ENCODE assay signal across 13 cellular contexts in genomic region chr15:28093761-28094535, GRCh38. TPM values are rescaled to one million over a fixed set of nuclear protein-coding genes. Genes with fewer than 3 reads are reported as not detected.
A peak's percentile ranks its signal among the peaks of the same experiment; 100 is the strongest.
DNase-seq lines count a peak whose midpoint lies in the region; ATAC-seq and TF ChIP-seq lines count a peak whose summit lies in the region.
"Had no signal": no experiment of that assay in that cellular context is flagged by ENCODE, and none has a peak within 500 bp of the region (broad histone marks: within the 10 kb centered on the region; RNA-seq: fewer than 3 reads in every experiment).

No MANE protein-coding gene starts in this region.

- no peaks in the 10 kb centered on the region for H3K36me3 Mint-ChIP-seq in CD4-positive, CD25-positive, alpha-beta regulatory T cell
- H3K36me3 Mint-ChIP-seq in H9 (ENCODE audit: insufficient read depth in 1 of 3, low read depth in 3 of 3) (peaks cover 0 to 3% (median 0%) of the 10 kb centered on the region in 3 experiments; a peak in 3 of 7 replicates), endodermal cell (ENCODE audit: low read depth) (no peaks in the 10 kb centered on the region), neural crest cell (ENCODE audit: low read depth) (peaks cover 2% of the 10 kb centered on the region)

- no peaks in the 10 kb centered on the region for H4K20me1 ChIP-seq in H9 (ENCODE audit: control insufficient read depth, insufficient read depth, insufficient read length)

- no peak overlapping the region for H2AFZ ChIP-seq in H9 (ENCODE audit: low read length)

- DNase-seq in CD4-positive, CD25-positive, alpha-beta regulatory T cell = no peak
- DNase-seq in H9 (peak; percentile 36), endodermal cell (peak; percentile 60), neural crest cell (ENCODE audit: low read depth, low spot score) (no peak), HuH-7 (ENCODE audit: low spot score) (no peak), SIG-M5 treated with dmso at 0.1 percent for 504 hours (lab: John Stamatoyannopoulos, UW; ENCODE audit: unreplicated experiment) (no peak), NCI-H1436 (lab: John Stamatoyannopoulos, UW) (no peak)
- no peak for DNase-seq in activated effector memory CD4-positive, alpha-beta T cell treated with Interleukin-2 at 50 U/mL for 16 hours
- DNase-seq: KBM-7, NCI-H2029 treated with DMSO at 0.1 percent for 48 hours, SHP77 treated with DMSO at 0.1 percent for 48 hours had no signal

- peaks cover 43% of the 10 kb centered on the region for H3K4me1 ChIP-seq in CD4-positive, CD25-positive, alpha-beta regulatory T cell (ENCODE audit: control insufficient read depth, insufficient read depth, low read length, poor library complexity, severe bottlenecking)
- H3K4me1 ChIP-seq in H9 (ENCODE audit: insufficient read depth, low read length) (no peaks in the 10 kb centered on the region), endodermal cell (ENCODE audit: control insufficient read depth, insufficient read depth, low read length) (no peaks in the 10 kb centered on the region)

- H4K5ac ChIP-seq in H9 (ENCODE audit: insufficient read length, low read depth, low read length) = no peak overlapping the region

- H3K27ac ChIP-seq in CD4-positive, CD25-positive, alpha-beta regulatory T cell (ENCODE audit: insufficient read depth, low read length, poor library complexity, severe bottlenecking) = no peak overlapping the region
- H3K27ac ChIP-seq in H9 (ENCODE audit: insufficient read length, low read depth, low read length) (no peak overlapping the region), endodermal cell (ENCODE audit: low read depth, low read length) (no peak overlapping the region)

- no peaks in the 10 kb centered on the region for H3K36me3 ChIP-seq in CD4-positive, CD25-positive, alpha-beta regulatory T cell (ENCODE audit: control insufficient read depth, insufficient read depth, low read length)
- H3K36me3 ChIP-seq in endodermal cell (ENCODE audit: control insufficient read depth, insufficient read depth, low read length) = no peaks in the 10 kb centered on the region

- H4K8ac ChIP-seq in H9 (replicated peaks; ENCODE audit: insufficient read length, low read depth, low read length) = no peak overlapping the region

- H3K9ac ChIP-seq in H9 (ENCODE audit: extremely low read depth, insufficient read length, low read length) (no peak overlapping the region), endodermal cell (ENCODE audit: extremely low read depth, low read length, poor library complexity, severe bottlenecking) (no peak overlapping the region)

- no peak overlapping the region for H3K4ac ChIP-seq in H9 (ENCODE audit: low read depth, low read length)

- H3K14ac ChIP-seq in H9 (ENCODE audit: insufficient read depth, low read length) = no peak overlapping the region

- peaks cover 24 to 25% of the 10 kb centered on the region in 2 experiments for H3K9me3 ChIP-seq in CD4-positive, CD25-positive, alpha-beta regulatory T cell (ENCODE audit: control insufficient read depth in 2 of 2, low read length in 2 of 2)
- H3K9me3 ChIP-seq in H9 (ENCODE audit: control insufficient read depth, low read depth, low read length) (no peaks in the 10 kb centered on the region), endodermal cell (ENCODE audit: control insufficient read depth, low read length) (peaks cover 21% of the 10 kb centered on the region)

- peaks cover 2 to 28% (median 6%) of the 10 kb centered on the region in 7 donors for H3K9me3 Mint-ChIP-seq in CD4-positive, CD25-positive, alpha-beta regulatory T cell
- peaks cover 22 to 29% of the 10 kb centered on the region in 2 experiments for H3K9me3 Mint-ChIP-seq in H9
- H3K9me3 Mint-ChIP-seq in endodermal cell = peaks cover 23% of the 10 kb centered on the region
- peaks cover 5% of the 10 kb centered on the region for H3K9me3 Mint-ChIP-seq in neural crest cell

- no peak overlapping the region for H2BK20ac ChIP-seq in H9 (ENCODE audit: low read depth, low read length, poor library complexity, severe bottlenecking)

- no peak overlapping the region for H3K56ac ChIP-seq in H9 (ENCODE audit: insufficient read length, low read depth, low read length)

- H2BK5ac ChIP-seq in H9 (ENCODE audit: insufficient read length, low read length) = no peak overlapping the region

- no peak overlapping the region for H2BK120ac ChIP-seq in H9 (ENCODE audit: low read depth, low read length, poor library complexity, severe bottlenecking)

- peaks cover 82% of the 10 kb centered on the region for H3K27me3 Mint-ChIP-seq in CD4-positive, CD25-positive, alpha-beta regulatory T cell
- H3K27me3 Mint-ChIP-seq in H9 (ENCODE audit: low read depth) = peaks cover 88% of the 10 kb centered on the region
- H3K27me3 Mint-ChIP-seq in endodermal cell (ENCODE audit: insufficient read depth) = peaks cover 90% of the 10 kb centered on the region
- peaks cover 92% of the 10 kb centered on the region for H3K27me3 Mint-ChIP-seq in neural crest cell (ENCODE audit: low read depth)

- no peak overlapping the region for H3T11ph ChIP-seq in H9 (ENCODE audit: low read length)

- H3K79me1 ChIP-seq in H9 (ENCODE audit: insufficient read depth, low read depth, low read length, poor library complexity, severe bottlenecking) = no peaks in the 10 kb centered on the region

- H3K27ac Mint-ChIP-seq in CD4-positive, CD25-positive, alpha-beta regulatory T cell = no peak overlapping the region
- H3K27ac Mint-ChIP-seq in H9 (no peak overlapping the region), endodermal cell (no peak overlapping the region), neural crest cell (ENCODE audit: unreplicated experiment) (no peak overlapping the region)
- H3K27ac Mint-ChIP-seq: CD14-positive monocyte had no signal

- ATAC-seq in CD4-positive, CD25-positive, alpha-beta regulatory T cell (ENCODE audit: low read depth in 2 of 2) = no peak

- H3K27me3 ChIP-seq in CD4-positive, CD25-positive, alpha-beta regulatory T cell (ENCODE audit: control insufficient read depth, insufficient read depth, low read length) = peaks cover 37% of the 10 kb centered on the region
- H3K27me3 ChIP-seq in H9 (ENCODE audit: insufficient read depth, low read length) (peaks cover 46% of the 10 kb centered on the region), endodermal cell (ENCODE audit: control insufficient read depth, insufficient read depth, low read length, poor library complexity, severe bottlenecking) (peaks cover 71% of the 10 kb centered on the region)

- WGBS in H9 (ENCODE audit: extremely low coverage, insufficient read length, low lambda C conversion rate) = no CpG with 5 or more reads among the region's 19 CpGs
- 65 to 72% methylated on average over 6 to 15 of the region's 19 CpGs for WGBS in endodermal cell (ENCODE audit: insufficient coverage in 1 of 2, insufficient read length in 1 of 2), 2 experiments

- H2BK12ac ChIP-seq in H9 (ENCODE audit: insufficient read length, low read depth, low read length) = no peak overlapping the region

- peak overlapping the region; percentile 58 for H3K4me2 ChIP-seq in H9 (ENCODE audit: insufficient read depth, insufficient read length, low read length)

- no peak overlapping the region for H3K23ac ChIP-seq in H9 (ENCODE audit: insufficient read length, low read depth, low read length)

- no peak overlapping the region for H3K4me3 ChIP-seq in CD4-positive, CD25-positive, alpha-beta regulatory T cell (ENCODE audit: low read depth, low read length)
- no peak overlapping the region for H3K4me3 ChIP-seq in endodermal cell (ENCODE audit: low read length)

- peaks cover 4 to 36% (median 18%) of the 10 kb centered on the region in 4 donors for H3K4me1 Mint-ChIP-seq in CD4-positive, CD25-positive, alpha-beta regulatory T cell
- H3K4me1 Mint-ChIP-seq in H9 (peaks cover 19 to 20% of the 10 kb centered on the region in 2 experiments), endodermal cell (peaks cover 6% of the 10 kb centered on the region), neural crest cell (peaks cover 21% of the 10 kb centered on the region)

- H3K4me3 Mint-ChIP-seq in CD4-positive, CD25-positive, alpha-beta regulatory T cell = peak overlapping the region; percentile 22 to 54 (median 36)
- H3K4me3 Mint-ChIP-seq in H9 (peak overlapping the region; percentile 13 to 39; a peak in 3 of 5 replicates), endodermal cell (peak overlapping the region; percentile 57), neural crest cell (peak overlapping the region; percentile 37)

- H3K18ac ChIP-seq in H9 (ENCODE audit: insufficient read length, low read depth, low read length) = no peak overlapping the region

- peaks cover 12% of the 10 kb centered on the region for H3K23me2 ChIP-seq in H9 (ENCODE audit: insufficient read length, low read depth, low read length, poor library complexity, severe bottlenecking)

- H2AK5ac ChIP-seq in H9 (ENCODE audit: insufficient read length, low read length) = no peak overlapping the region

- TF ChIP-seq CTCF in H9 (conservative IDR thresholded peaks at IDR 0.05) (no peak), endodermal cell (conservative IDR thresholded peaks at IDR 0.05) (no peak), neural crest cell (conservative IDR thresholded peaks at IDR 0.05) (no peak)

- H2BK15ac ChIP-seq in H9 (ENCODE audit: low read depth, low read length) = no peak overlapping the region

- H4K91ac ChIP-seq in H9 (ENCODE audit: insufficient read length, low read depth, low read length) = no peak overlapping the region

- H3K79me2 ChIP-seq in H9 (ENCODE audit: insufficient read depth, low read length) = no peaks in the 10 kb centered on the region

RNA-seq across cellular contexts. Expression of gene OCA2, which starts 5.2 kb away (rescaled TPM):
- not detected for total RNA-seq in CD4-positive, CD25-positive, alpha-beta regulatory T cell
- polyA plus RNA-seq in CD4-positive, CD25-positive, alpha-beta regulatory T cell = not detected
- total RNA-seq in H9 (2021) (0.31 and 0.44 TPM in 2 replicates), endodermal cell (under 1 TPM; 0.29 to 0.84 TPM), neural crest cell (0.11 and 0.19 TPM in 2 replicates)
- polyA plus RNA-seq in endodermal cell (2013, experiment 1 of 2) = 1.1 TPM
- 0.79 TPM for polyA plus RNA-seq in endodermal cell (2013, experiment 2 of 2)
- total RNA-seq: lung microvascular endothelial cell had no signal
- polyA plus RNA-seq: CD14-positive monocyte had no signal

Comparison
In these comparisons a context has a peak if more than half of its experiments do, and no peak if none do; other contexts are left out.
1. DNase-seq: peak in H9 (single experiment) and endodermal cell (single experiment); none in CD4-positive, CD25-positive, alpha-beta regulatory T cell (0 of 3), neural crest cell (single experiment), HuH-7 (single experiment), SIG-M5 treated with dmso at 0.1 percent for 504 hours (single experiment), NCI-H1436 (single experiment) and activated effector memory CD4-positive, alpha-beta T cell treated with Interleukin-2 at 50 U/mL for 16 hours (single experiment).
2. Peak in every context shown above with its lines, with median percentiles within 50 percentile points of each other: H3K4me3 Mint-ChIP-seq.